12 cellular contexts compared by ENCODE assay signal in genomic region chr9:93186151-93186715, GRCh38. TPM values are rescaled to one million over a fixed set of nuclear protein-coding genes. Genes with fewer than 3 reads are reported as not detected.
DNase-seq lines count a peak whose midpoint lies in the region; ATAC-seq, FAIRE-seq and TF ChIP-seq lines count a peak whose summit lies in the region.
"Had no signal": no experiment of that assay in that cellular context is flagged by ENCODE, and none has a peak within 500 bp of the region (broad histone marks: within the 10 kb centered on the region; RNA-seq: fewer than 3 reads in every experiment).

No MANE protein-coding gene starts in this region.

- H3K9ac ChIP-seq in HUES6 (ENCODE audit: low read length) = no peak overlapping the region

- POLR2A ChIA-PET in A549 (lab: Yijun Ruan, JAX) = no interaction called here
- POLR2A ChIA-PET in naive thymus-derived CD4-positive, alpha-beta T cell (lab: Charles Lee) = no interaction called here

- H3K4me3 ChIP-seq in A549 (no peak overlapping the region), HUES6 (ENCODE audit: low read depth, low read length) (peak overlapping the region; percentile 68; the same call in 1 of the 2 replicates), ectodermal cell (ENCODE audit: insufficient read depth, low read depth, low read length) (peak overlapping the region; percentile 14)
- no peak overlapping the region for H3K4me3 ChIP-seq in naive thymus-derived CD4-positive, alpha-beta T cell (ENCODE audit: low read length)

- no peak overlapping the region for H3K27ac Mint-ChIP-seq in naive thymus-derived CD4-positive, alpha-beta T cell
- no peak overlapping the region for H3K27ac Mint-ChIP-seq in activated CD8-positive, alpha-beta memory T cell treated with anti-CD3 and anti-CD28 coated beads, Interleukin-2, amount 10 ng/mL, durations not matched to agents 7 days and 5 days

- FAIRE-seq in A549 (lab: Jason Lieb, UNC) = no peak

- H3K27ac ChIP-seq in A549 (no peak overlapping the region), HUES6 (ENCODE audit: low read depth, low read length) (no peak overlapping the region), ectodermal cell (ENCODE audit: insufficient read depth, low read depth, low read length, poor library complexity, severe bottlenecking) (no peak overlapping the region)
- no peak overlapping the region for H3K27ac ChIP-seq in naive thymus-derived CD4-positive, alpha-beta T cell (ENCODE audit: low read depth, low read length)

- H3K9me3 ChIP-seq in A549 (no peaks in the 10 kb centered on the region), HUES6 (ENCODE audit: control insufficient read depth, insufficient read depth, low read depth, low read length) (no peaks in the 10 kb centered on the region), ectodermal cell (ENCODE audit: control insufficient read depth, low read length) (no peaks in the 10 kb centered on the region)
- H3K9me3 ChIP-seq in naive thymus-derived CD4-positive, alpha-beta T cell (ENCODE audit: control insufficient read depth in 2 of 3, low read length in 3 of 3) = no peaks in the 10 kb centered on the region
- H3K9me3 ChIP-seq: BE2C had no signal

- no peak for TF ChIP-seq CTCF in A549 (IDR thresholded peaks at IDR 0.05)

- H3K36me3 Mint-ChIP-seq in naive thymus-derived CD4-positive, alpha-beta T cell = no peaks in the 10 kb centered on the region
- no peaks in the 10 kb centered on the region for H3K36me3 Mint-ChIP-seq in activated CD8-positive, alpha-beta memory T cell treated with anti-CD3 and anti-CD28 coated beads, Interleukin-2, amount 10 ng/mL, durations not matched to agents 7 days and 5 days

- peaks cover 6 to 16% (median 8%) of the 10 kb centered on the region in 7 donors for H3K4me1 Mint-ChIP-seq in naive thymus-derived CD4-positive, alpha-beta T cell
- peaks cover 4% of the 10 kb centered on the region for H3K4me1 Mint-ChIP-seq in activated CD8-positive, alpha-beta memory T cell treated with anti-CD3 and anti-CD28 coated beads, Interleukin-2, amount 10 ng/mL, durations not matched to agents 7 days and 5 days

- H3K27me3 ChIP-seq in HUES6 (ENCODE audit: control insufficient read depth, insufficient read depth, low read length) = peaks cover 45% of the 10 kb centered on the region
- H3K27me3 ChIP-seq in ectodermal cell (ENCODE audit: control insufficient read depth, insufficient read depth, low read length, poor library complexity, severe bottlenecking) = peaks cover 54% of the 10 kb centered on the region
- no peaks in the 10 kb centered on the region for H3K27me3 ChIP-seq in naive thymus-derived CD4-positive, alpha-beta T cell (ENCODE audit: control insufficient read depth in 2 of 2, insufficient read depth in 2 of 2, low read length in 2 of 2)

- no peak for TF ChIP-seq EP300 in A549 (IDR thresholded peaks at IDR 0.05)

- H3K9me3 Mint-ChIP-seq in naive thymus-derived CD4-positive, alpha-beta T cell = no peaks in the 10 kb centered on the region
- no peaks in the 10 kb centered on the region for H3K9me3 Mint-ChIP-seq in activated CD8-positive, alpha-beta memory T cell treated with anti-CD3 and anti-CD28 coated beads, Interleukin-2, amount 10 ng/mL, durations not matched to agents 7 days and 5 days (ENCODE audit: low read depth)

- intact Hi-C loops in naive thymus-derived CD4-positive, alpha-beta T cell (cut with micrococcal nuclease) = no loop called here

- ATAC-seq in A549 = no peak
- no peak for ATAC-seq in naive thymus-derived CD4-positive, alpha-beta T cell
- no peak for ATAC-seq in HG03175 (IDR thresholded peaks at IDR 0.05; ENCODE audit: unreplicated experiment)
- no peak for ATAC-seq in HG02981 (IDR thresholded peaks at IDR 0.05; ENCODE audit: unreplicated experiment)
- no peak for ATAC-seq in HG03342 (IDR thresholded peaks at IDR 0.05; ENCODE audit: unreplicated experiment)
- ATAC-seq in activated CD8-positive, alpha-beta memory T cell treated with anti-CD3 and anti-CD28 coated beads, Interleukin-2, amount 10 ng/mL, durations not matched to agents 7 days and 5 days = no peak

- CTCF ChIA-PET in A549 (lab: Yijun Ruan, JAX) = no interaction called here
- CTCF ChIA-PET in naive thymus-derived CD4-positive, alpha-beta T cell (lab: Charles Lee) = no interaction called here
- CTCF ChIA-PET in activated CD8-positive, alpha-beta memory T cell treated with anti-CD3 and anti-CD28 coated beads, Interleukin-2, amount 10 ng/mL, durations not matched to agents 7 days and 5 days (lab: Charles Lee) = no interaction called here

- H3K4me3 Mint-ChIP-seq in naive thymus-derived CD4-positive, alpha-beta T cell = peak overlapping the region in 8 of 10 donors; percentile 45 to 70 (median 66)
- no peak overlapping the region for H3K4me3 Mint-ChIP-seq in activated CD8-positive, alpha-beta memory T cell treated with anti-CD3 and anti-CD28 coated beads, Interleukin-2, amount 10 ng/mL, durations not matched to agents 7 days and 5 days

- H3K4me1 ChIP-seq in A549 (0 out of 3 replicates have a peak, but pooled peaks cover 3% of the 10 kb centered on the region), HUES6 (ENCODE audit: control insufficient read depth, insufficient read depth, low read length) (peaks cover 36% of the 10 kb centered on the region), ectodermal cell (ENCODE audit: control insufficient read depth, insufficient read depth, low read length) (peaks cover 17% of the 10 kb centered on the region)
- peaks cover 0 to 7% of the 10 kb centered on the region in 2 donors for H3K4me1 ChIP-seq in naive thymus-derived CD4-positive, alpha-beta T cell (ENCODE audit: control insufficient read depth in 2 of 2, insufficient read depth in 2 of 2, low read length in 2 of 2)
- H3K4me1 ChIP-seq: BE2C had no signal

- no peak for DNase-seq in A549 (ENCODE audit: low read depth in 1 of 2, low spot score in 1 of 2)
- DNase-seq in naive thymus-derived CD4-positive, alpha-beta T cell = no peak
- no peak for DNase-seq in activated CD8-positive, alpha-beta memory T cell treated with anti-CD3 and anti-CD28 coated beads, Interleukin-2, amount 10 ng/mL, durations not matched to agents 7 days and 5 days
- DNase-seq: activated CD4-positive, CD25-positive, alpha-beta regulatory T cell; BE2C; cortex of kidney; stimulated activated CD4-positive, alpha-beta T cell treated with anti-CD3 and anti-CD28 coated beads, Interleukin-1b, Interleukin-23, amount 100 ng/mL, for 48 hours had no signal

- no peak for TF ChIP-seq POLR2A in A549 (IDR thresholded peaks at IDR 0.05; ENCODE audit: low read length)

- TF ChIP-seq RAD21 in A549 (conservative IDR thresholded peaks at IDR 0.05 in 1 of 2, IDR thresholded peaks at IDR 0.05 in 1 of 2) = no peak

- 85% methylated on average over 13 of the region's 13 CpGs for WGBS in A549 (ENCODE audit: missing lambda C conversion rate)
- 77 to 80% methylated on average over 13 of the region's 13 CpGs for WGBS in ectodermal cell, 2 experiments

- H3K36me3 ChIP-seq in HUES6 (ENCODE audit: control insufficient read depth, insufficient read depth, low read length) (no peaks in the 10 kb centered on the region), ectodermal cell (ENCODE audit: control insufficient read depth, insufficient read depth, low read length) (no peaks in the 10 kb centered on the region)
- H3K36me3 ChIP-seq in naive thymus-derived CD4-positive, alpha-beta T cell (ENCODE audit: control insufficient read depth in 2 of 3, insufficient read depth in 3 of 3, low read length in 3 of 3) = no peaks in the 10 kb centered on the region
- H3K36me3 ChIP-seq: BE2C had no signal

- peaks cover 8 to 55% (median 16%) of the 10 kb centered on the region in 5 donors for H3K27me3 Mint-ChIP-seq in naive thymus-derived CD4-positive, alpha-beta T cell
- H3K27me3 Mint-ChIP-seq in activated CD8-positive, alpha-beta memory T cell treated with anti-CD3 and anti-CD28 coated beads, Interleukin-2, amount 10 ng/mL, durations not matched to agents 7 days and 5 days = peaks cover 46% of the 10 kb centered on the region

- peak overlapping the region; percentile 14; the same call in 1 of the 3 replicates for H3K4me2 ChIP-seq in A549

TF ChIP-seq in A549, 52 proteins besides CTCF, POLR2A, EP300 and RAD21 (continues in another document):
- TF ChIP-seq GATA3 (IDR thresholded peaks at IDR 0.05; ENCODE audit: borderline replicate concordance) (no peak), RNF2 (IDR thresholded peaks at IDR 0.05; ENCODE audit: borderline replicate concordance, low read depth) (no peak), HDAC2 (IDR thresholded peaks at IDR 0.05) (no peak), JUNB (IDR thresholded peaks at IDR 0.05) (no peak), MAZ (IDR thresholded peaks at IDR 0.05; ENCODE audit: borderline replicate concordance, low read depth, low read length) (no peak)

RNA-seq across cellular contexts. Expression of gene WNK2, which starts 2.3 kb away (rescaled TPM):
- polyA plus RNA-seq in A549 (2011; rRNA removed) = 2.1 and 2.6 TPM in 2 replicates
- 6.6 and 7.5 TPM in 2 replicates for polyA plus RNA-seq in A549 (2012; cell fraction: cytosol; rRNA removed)
- 24.3 and 32.3 TPM in 2 replicates for polyA plus RNA-seq in A549 (2012; cell fraction: nucleus; rRNA removed)
- polyA plus RNA-seq in A549 (2017; fragmentation: RNase III; extraction: RNeasy Plus Mini Kit Qiagen cat#74134 plus additional on column Dnase treatment) = 6.7 to 7.1 TPM (median 7.1 TPM) in 3 replicates
- polyA minus RNA-seq in A549 (2011; rRNA and poly(A)+ RNA removed) = 3.1 and 3.5 TPM in 2 replicates
- 28.8 TPM for polyA plus RNA-seq in ectodermal cell (2013, experiment 1 of 4)
- 29.9 TPM for polyA plus RNA-seq in ectodermal cell (2013, experiment 2 of 4)
- 23.2 TPM for polyA plus RNA-seq in ectodermal cell (2013, experiment 3 of 4)
- 20.1 TPM for polyA plus RNA-seq in ectodermal cell (2013, experiment 4 of 4)
- under 1 TPM in 4 of 5 experiments, not detected in 1; 0.32 to 0.83 (median 0.46) TPM for total RNA-seq in naive thymus-derived CD4-positive, alpha-beta T cell
- not detected for polyA plus RNA-seq in naive thymus-derived CD4-positive, alpha-beta T cell
- total RNA-seq in activated CD8-positive, alpha-beta memory T cell treated with anti-CD3 and anti-CD28 coated beads, Interleukin-2, amount 10 ng/mL, durations not matched to agents 7 days and 5 days = not detected

RNA-seq across cellular contexts. Expression of gene NINJ1, which starts 52.2 kb away (rescaled TPM):
- polyA plus RNA-seq in A549 (2011; rRNA removed) (27.0 and 37.9 TPM in 2 replicates), A549 (2017; fragmentation: RNase III; extraction: RNeasy Plus Mini Kit Qiagen cat#74134 plus additional on column Dnase treatment) (60.4 to 69.6 TPM (median 62.0 TPM) in 3 replicates)
- polyA plus RNA-seq in A549 (2012; cell fraction: cytosol; rRNA removed) = 54.7 and 84.0 TPM in 2 replicates
- 42.3 and 55.7 TPM in 2 replicates for polyA plus RNA-seq in A549 (2012; cell fraction: nucleus; rRNA removed)
- polyA minus RNA-seq in A549 (2011; rRNA and poly(A)+ RNA removed) = 16.0 and 23.0 TPM in 2 replicates
- polyA plus RNA-seq in ectodermal cell (2013, experiment 1 of 4) = 20.2 TPM
- 16.6 TPM for polyA plus RNA-seq in ectodermal cell (2013, experiment 2 of 4)
- 19.8 TPM for polyA plus RNA-seq in ectodermal cell (2013, experiment 3 of 4)
- 21.0 TPM for polyA plus RNA-seq in ectodermal cell (2013, experiment 4 of 4)
- total RNA-seq in naive thymus-derived CD4-positive, alpha-beta T cell = 100 to 1,000 TPM in 2 of 5 experiments, 10 to 100 TPM in 3; 30.7 to 163 (median 64.7) TPM
- 100 to 1,000 TPM; 113 to 133 TPM for polyA plus RNA-seq in naive thymus-derived CD4-positive, alpha-beta T cell
- total RNA-seq in activated CD8-positive, alpha-beta memory T cell treated with anti-CD3 and anti-CD28 coated beads, Interleukin-2, amount 10 ng/mL, durations not matched to agents 7 days and 5 days = 10 to 100 TPM; 31.1 to 54.9 TPM

Comparison
In these comparisons a context has a peak if more than half of its experiments do, and no peak if none do; other contexts are left out.
1. H3K4me3 ChIP-seq: peak in HUES6 (single experiment) and ectodermal cell (single experiment); none in A549 (single experiment) and naive thymus-derived CD4-positive, alpha-beta T cell (single experiment).